In the genomic region with DNA sequence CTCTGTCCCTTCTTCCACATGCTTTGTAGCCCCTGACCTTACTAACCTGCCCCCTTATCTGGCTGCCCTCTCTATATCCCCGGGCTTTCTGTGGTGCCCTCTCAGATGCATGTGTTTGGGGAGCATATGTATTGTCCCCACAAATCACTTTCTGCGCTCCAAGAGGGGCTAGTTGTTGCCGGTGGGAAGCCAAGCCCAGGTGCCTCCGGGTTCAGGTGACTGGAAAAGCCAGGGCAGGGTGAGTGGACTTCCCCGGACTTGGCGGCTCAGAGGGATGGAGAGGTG, we compare ENCODE assay signal across 15 cellular contexts. TPM values are rescaled to one million over a fixed set of nuclear protein-coding genes. Genes with fewer than 3 reads are reported as not detected.
DNase-seq lines count a peak whose midpoint lies in the region; ATAC-seq and TF ChIP-seq lines count a peak whose summit lies in the region.
"Had no signal": no experiment of that assay in that cellular context is flagged by ENCODE, and none has a peak within 500 bp of the region (broad histone marks: within the 10 kb centered on the region; RNA-seq: fewer than 3 reads in every experiment).

No MANE protein-coding gene starts in this region.

- peaks cover 34% of the 10 kb centered on the region for H3K4me1 Mint-ChIP-seq in GM23338
- peaks cover 23 to 27% of the 10 kb centered on the region in 2 donors for H3K4me1 Mint-ChIP-seq in effector memory CD8-positive, alpha-beta T cell (ENCODE audit: low read depth in 2 of 2)
- peaks cover 37% of the 10 kb centered on the region for H3K4me1 Mint-ChIP-seq in neural progenitor cell

- H3K9me3 ChIP-seq in neural progenitor cell (ENCODE audit: low read depth) (no peaks in the 10 kb centered on the region), ascending aorta (no peaks in the 10 kb centered on the region), heart left ventricle (no peaks in the 10 kb centered on the region)

- no peaks in the 10 kb centered on the region for H3K9me2 ChIP-seq in GM23338 (ENCODE audit: insufficient read depth)

- no peak overlapping the region for H3K9ac ChIP-seq in neural progenitor cell
- H3K9ac ChIP-seq: BLaER1 had no signal

- H3K27me3 ChIP-seq in GM06990 (replicated peaks; ENCODE audit: control insufficient read depth, insufficient read depth, low read length), result peaks cover 1% of the 10 kb centered on the region
- H3K27me3 ChIP-seq in GM23338 (ENCODE audit: insufficient read depth), result peaks cover 100% of the 10 kb centered on the region
- H3K27me3 ChIP-seq in neural progenitor cell, result peaks cover 100% of the 10 kb centered on the region
- H3K27me3 ChIP-seq in ascending aorta, result peaks cover 50% of the 10 kb centered on the region
- H3K27me3 ChIP-seq in heart left ventricle, result peaks cover 81 to 100% (median 100%) of the 10 kb centered on the region in 9 donors

- no peak overlapping the region for H3K27ac Mint-ChIP-seq in GM23338
- no peak overlapping the region for H3K27ac Mint-ChIP-seq in effector memory CD8-positive, alpha-beta T cell
- no peak overlapping the region for H3K27ac Mint-ChIP-seq in neural progenitor cell

- no peak overlapping the region for H3K27ac ChIP-seq in GM23338 (ENCODE audit: low read depth)
- H3K27ac ChIP-seq in neural progenitor cell, result no peak overlapping the region
- no peak overlapping the region for H3K27ac ChIP-seq in ascending aorta
- no peak overlapping the region for H3K27ac ChIP-seq in heart left ventricle
- H3K27ac ChIP-seq: BLaER1 had no signal

- no peak for TF ChIP-seq POLR2A in heart left ventricle (IDR thresholded peaks at IDR 0.05)

- 2 to 10% (median 4%) methylated on average over 4 to 6 of the region's 6 CpGs for WGBS in heart left ventricle, 4 donors

- H3K27me3 Mint-ChIP-seq in GM23338 (ENCODE audit: insufficient read depth, low read depth, poor library complexity) (peaks cover 96% of the 10 kb centered on the region), neural progenitor cell (ENCODE audit: insufficient read depth, low read depth) (peaks cover 90% of the 10 kb centered on the region)
- H3K27me3 Mint-ChIP-seq in effector memory CD8-positive, alpha-beta T cell, result peaks cover 87 to 100% of the 10 kb centered on the region in 2 donors

- H3K36me3 ChIP-seq in GM06990 (ENCODE audit: control insufficient read depth, insufficient read depth, low read length) (no peaks in the 10 kb centered on the region), GM23338 (ENCODE audit: insufficient read depth) (no peaks in the 10 kb centered on the region), neural progenitor cell (no peaks in the 10 kb centered on the region), ascending aorta (no peaks in the 10 kb centered on the region), heart left ventricle (no peaks in the 10 kb centered on the region)
- H3K36me3 ChIP-seq: BLaER1 had no signal

- H3K4me3 ChIP-seq in GM06990 (replicated peaks; ENCODE audit: low read depth, low read length) (peak overlapping the region; percentile 50), GM23338 (no peak overlapping the region), neural progenitor cell (no peak overlapping the region), ascending aorta (peak overlapping the region in 1 of 2 donors; percentile 61), heart left ventricle (peak overlapping the region in 1 of 12 donors; percentile 41)
- H3K4me3 ChIP-seq: BLaER1 had no signal

- H4K20me1 ChIP-seq in GM23338 (replicated peaks; ENCODE audit: insufficient read depth) (peaks cover 46% of the 10 kb centered on the region), neural progenitor cell (ENCODE audit: low read depth) (peaks cover 100% of the 10 kb centered on the region)

- H3K79me2 ChIP-seq in GM23338 (replicated peaks; ENCODE audit: insufficient read depth) (no peaks in the 10 kb centered on the region), neural progenitor cell (ENCODE audit: low read depth) (no peaks in the 10 kb centered on the region)

- intact Hi-C loops in ascending aorta (cut with DNase I), result no loop called here
- intact Hi-C loops in heart left ventricle (cut with DNase I), result no loop called here

- H3K36me3 Mint-ChIP-seq in GM23338 (ENCODE audit: low read depth) (no peaks in the 10 kb centered on the region; the same call in 2 of the 3 replicates), neural progenitor cell (no peaks in the 10 kb centered on the region)
- H3K36me3 Mint-ChIP-seq in effector memory CD8-positive, alpha-beta T cell (ENCODE audit: insufficient read depth), result peaks cover 5% of the 10 kb centered on the region

- DNase-seq in GM06990 (ENCODE audit: extremely low read depth, insufficient read length) (no peak), GM23338 (ENCODE audit: low spot score) (no peak), neural progenitor cell (ENCODE audit: low spot score) (peak; percentile 48), ascending aorta (ENCODE audit: low spot score in 2 of 2) (no peak), NCI-H226 (no peak), heart left ventricle (no peak)
- no peak for DNase-seq in effector memory CD8-positive, alpha-beta T cell
- DNase-seq: HCEC 1CT, MV-4-11, NCI-H1417 treated with DMSO at 0.1 percent for 48 hours, NCI-H2029, NCI-H524, SHP77 had no signal

- H3K4me2 ChIP-seq in GM23338, result no peak overlapping the region
- no peak overlapping the region for H3K4me2 ChIP-seq in neural progenitor cell

- no peak for ATAC-seq in GM23338
- no peak for ATAC-seq in effector memory CD8-positive, alpha-beta T cell (replicated peaks)
- ATAC-seq in heart left ventricle, result no peak

- H3K4me1 ChIP-seq in GM23338 (ENCODE audit: insufficient read depth), result peaks cover 34% of the 10 kb centered on the region
- peaks cover 18% of the 10 kb centered on the region for H3K4me1 ChIP-seq in neural progenitor cell
- peaks cover 4 to 39% of the 10 kb centered on the region in 2 donors for H3K4me1 ChIP-seq in ascending aorta
- H3K4me1 ChIP-seq in heart left ventricle, result peaks cover 2 to 55% (median 37%) of the 10 kb centered on the region in 12 donors
- H3K4me1 ChIP-seq: BLaER1 had no signal

- H3K4me3 Mint-ChIP-seq in GM23338, result no peak overlapping the region
- H3K4me3 Mint-ChIP-seq in effector memory CD8-positive, alpha-beta T cell, result peak overlapping the region; percentile 39 to 65
- H3K4me3 Mint-ChIP-seq in neural progenitor cell, result no peak overlapping the region

- H3K9me3 Mint-ChIP-seq in GM23338 (peaks cover 9% of the 10 kb centered on the region), neural progenitor cell (peaks cover 6% of the 10 kb centered on the region)
- no peaks in the 10 kb centered on the region for H3K9me3 Mint-ChIP-seq in effector memory CD8-positive, alpha-beta T cell

- no peak for TF ChIP-seq CTCF in GM06990 (IDR thresholded peaks at IDR 0.05; ENCODE audit: insufficient read depth, low read length, poor library complexity, severe bottlenecking)
- TF ChIP-seq CTCF in GM23338 (conservative IDR thresholded peaks at IDR 0.05; ENCODE audit: low read depth in 2 of 2), result no peak
- TF ChIP-seq CTCF in neural progenitor cell (IDR thresholded peaks at IDR 0.05), result no peak
- TF ChIP-seq CTCF in ascending aorta (IDR thresholded peaks at IDR 0.05), result no peak
- TF ChIP-seq CTCF in heart left ventricle (IDR thresholded peaks at IDR 0.05), result no peak

- H2AFZ ChIP-seq in GM23338 (no peak overlapping the region), neural progenitor cell (replicated peaks) (no peak overlapping the region)

- peaks cover 5% of the 10 kb centered on the region; the same call in 1 of the 2 replicates for H3F3A ChIP-seq in GM23338 (replicated peaks; ENCODE audit: low read depth)
- H3F3A ChIP-seq in neural progenitor cell (ENCODE audit: low read depth), result peaks cover 27% of the 10 kb centered on the region

TF ChIP-seq in GM23338, 12 proteins besides CTCF, POLR2A, EP300 and RAD21:
- TF ChIP-seq EZH2 (IDR thresholded peaks at IDR 0.05; ENCODE audit: low read depth, unreplicated experiment) (peak; percentile 91), STAT1 (IDR thresholded peaks at IDR 0.05; ENCODE audit: unreplicated experiment) (no peak), CREB1 (CRISPR knock-in tag; IDR thresholded peaks at IDR 0.05; ENCODE audit: low read depth) (no peak)
- TF ChIP-seq, protein P1, sequence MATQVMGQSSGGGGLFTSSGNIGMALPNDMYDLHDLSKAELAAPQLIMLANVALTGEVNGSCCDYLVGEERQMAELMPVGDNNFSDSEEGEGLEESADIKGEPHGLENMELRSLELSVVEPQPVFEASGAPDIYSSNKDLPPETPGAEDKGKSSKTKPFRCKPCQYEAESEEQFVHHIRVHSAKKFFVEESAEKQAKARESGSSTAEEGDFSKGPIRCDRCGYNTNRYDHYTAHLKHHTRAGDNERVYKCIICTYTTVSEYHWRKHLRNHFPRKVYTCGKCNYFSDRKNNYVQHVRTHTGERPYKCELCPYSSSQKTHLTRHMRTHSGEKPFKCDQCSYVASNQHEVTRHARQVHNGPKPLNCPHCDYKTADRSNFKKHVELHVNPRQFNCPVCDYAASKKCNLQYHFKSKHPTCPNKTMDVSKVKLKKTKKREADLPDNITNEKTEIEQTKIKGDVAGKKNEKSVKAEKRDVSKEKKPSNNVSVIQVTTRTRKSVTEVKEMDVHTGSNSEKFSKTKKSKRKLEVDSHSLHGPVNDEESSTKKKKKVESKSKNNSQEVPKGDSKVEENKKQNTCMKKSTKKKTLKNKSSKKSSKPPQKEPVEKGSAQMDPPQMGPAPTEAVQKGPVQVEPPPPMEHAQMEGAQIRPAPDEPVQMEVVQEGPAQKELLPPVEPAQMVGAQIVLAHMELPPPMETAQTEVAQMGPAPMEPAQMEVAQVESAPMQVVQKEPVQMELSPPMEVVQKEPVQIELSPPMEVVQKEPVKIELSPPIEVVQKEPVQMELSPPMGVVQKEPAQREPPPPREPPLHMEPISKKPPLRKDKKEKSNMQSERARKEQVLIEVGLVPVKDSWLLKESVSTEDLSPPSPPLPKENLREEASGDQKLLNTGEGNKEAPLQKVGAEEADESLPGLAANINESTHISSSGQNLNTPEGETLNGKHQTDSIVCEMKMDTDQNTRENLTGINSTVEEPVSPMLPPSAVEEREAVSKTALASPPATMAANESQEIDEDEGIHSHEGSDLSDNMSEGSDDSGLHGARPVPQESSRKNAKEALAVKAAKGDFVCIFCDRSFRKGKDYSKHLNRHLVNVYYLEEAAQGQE (IDR thresholded peaks at IDR 0.05; ENCODE audit: unreplicated experiment), result no peak

RNA-seq across cellular contexts. Expression of a gene that starts 7.1 kb away (rescaled TPM):
- total RNA-seq in GM23338 (2014; rRNA removed; shearing (Covaris generic)), result not detected in 2 replicates
- polyA plus RNA-seq in GM23338 (2016; fragmentation: Nextera tagmentation; extraction: Ambion mirVana) (not detected in 2 replicates), heart left ventricle (not detected)
- total RNA-seq in neural progenitor cell (ENCODE audit: low replicate concordance) (not detected in 2 replicates), ascending aorta (not detected), heart left ventricle (under 1 TPM in 1 of 9 donors, not detected in 8; 0.08 TPM)
- total RNA-seq: HT-29 had no signal

Comparison
In these comparisons a context has a peak if more than half of its experiments do, and no peak if none do; other contexts are left out.
1. H3K4me3 Mint-ChIP-seq: peak in effector memory CD8-positive, alpha-beta T cell (2 of 2); none in GM23338 (single experiment) and neural progenitor cell (single experiment).